In the genomic region with DNA sequence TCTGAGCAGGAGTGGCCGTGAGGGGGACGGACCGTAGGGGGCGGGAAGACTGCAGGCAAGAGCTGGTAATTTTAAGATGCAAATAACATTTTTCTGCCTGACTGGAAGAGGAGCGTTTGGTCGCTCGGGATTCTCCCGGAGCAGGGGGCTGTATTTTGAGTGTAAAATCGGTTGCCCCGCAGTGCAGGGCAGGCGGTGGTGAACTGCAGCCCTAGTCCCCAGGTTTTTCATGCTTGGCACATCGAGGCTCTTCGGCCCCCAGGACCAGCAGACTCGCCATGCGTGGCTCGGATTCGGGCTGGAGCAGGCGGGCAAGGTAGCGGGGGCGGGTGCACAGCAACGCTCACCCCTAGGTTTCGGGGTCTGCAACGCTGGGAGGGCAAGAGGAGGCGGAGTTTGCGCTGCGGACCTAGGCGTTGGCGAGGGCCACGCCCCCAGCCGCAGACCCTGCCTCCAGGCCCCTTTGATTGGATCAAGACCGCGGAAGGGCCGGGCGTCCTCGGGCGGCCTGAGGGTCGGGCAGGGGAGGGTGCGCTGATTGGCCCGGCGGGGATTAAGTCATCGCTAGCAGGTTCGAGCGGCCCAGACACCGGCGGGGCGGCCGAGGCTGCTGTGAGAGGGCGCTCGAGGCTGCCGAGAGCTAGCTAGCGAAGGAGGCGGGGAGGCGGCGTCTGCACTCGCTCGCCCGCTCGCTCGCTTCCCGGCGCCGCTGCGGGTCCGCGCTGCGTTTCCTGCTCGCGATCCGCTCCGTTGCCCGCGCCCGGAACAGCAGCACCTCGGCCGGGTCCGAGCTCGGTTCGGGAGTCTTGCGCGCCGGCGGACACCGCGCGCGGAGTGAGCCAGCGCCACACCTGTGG, we compare ENCODE assay signal across 8 cellular contexts. TPM values are rescaled to one million over a fixed set of nuclear protein-coding genes. Genes with fewer than 3 reads are reported as not detected.
A peak's percentile ranks its signal among the peaks of the same experiment; 100 is the strongest.
DNase-seq lines count a peak whose midpoint lies in the region; TF ChIP-seq lines count a peak whose summit lies in the region.

A gene with protein sequence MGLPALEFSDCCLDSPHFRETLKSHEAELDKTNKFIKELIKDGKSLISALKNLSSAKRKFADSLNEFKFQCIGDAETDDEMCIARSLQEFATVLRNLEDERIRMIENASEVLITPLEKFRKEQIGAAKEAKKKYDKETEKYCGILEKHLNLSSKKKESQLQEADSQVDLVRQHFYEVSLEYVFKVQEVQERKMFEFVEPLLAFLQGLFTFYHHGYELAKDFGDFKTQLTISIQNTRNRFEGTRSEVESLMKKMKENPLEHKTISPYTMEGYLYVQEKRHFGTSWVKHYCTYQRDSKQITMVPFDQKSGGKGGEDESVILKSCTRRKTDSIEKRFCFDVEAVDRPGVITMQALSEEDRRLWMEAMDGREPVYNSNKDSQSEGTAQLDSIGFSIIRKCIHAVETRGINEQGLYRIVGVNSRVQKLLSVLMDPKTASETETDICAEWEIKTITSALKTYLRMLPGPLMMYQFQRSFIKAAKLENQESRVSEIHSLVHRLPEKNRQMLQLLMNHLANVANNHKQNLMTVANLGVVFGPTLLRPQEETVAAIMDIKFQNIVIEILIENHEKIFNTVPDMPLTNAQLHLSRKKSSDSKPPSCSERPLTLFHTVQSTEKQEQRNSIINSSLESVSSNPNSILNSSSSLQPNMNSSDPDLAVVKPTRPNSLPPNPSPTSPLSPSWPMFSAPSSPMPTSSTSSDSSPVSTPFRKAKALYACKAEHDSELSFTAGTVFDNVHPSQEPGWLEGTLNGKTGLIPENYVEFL (plus strand): TSS at position 585 of the 857 bp plus-strand sequence. CDS start 385 bp downstream, outside the sequence.

- H3K27ac Mint-ChIP-seq in neural progenitor cell: peak within 1 kb of the TSS; percentile 47

- H3K36me3 Mint-ChIP-seq in neural progenitor cell: no peaks in the 10 kb centered on the region

- TF ChIP-seq CTCF in MM.1S (IDR thresholded peaks at IDR 0.05; ENCODE audit: low read length) (peak; percentile 21; the same call in 1 of the 2 replicates), foreskin fibroblast (IDR thresholded peaks at IDR 0.05; ENCODE audit: low read depth, low read length) (peak; percentile 37), neural progenitor cell (IDR thresholded peaks at IDR 0.05) (peak; percentile 14)

- peaks cover 7% of the 10 kb centered on the region for H3K27me3 Mint-ChIP-seq in neural progenitor cell (ENCODE audit: insufficient read depth, low read depth)

- H3K36me3 ChIP-seq in MM.1S (replicated peaks; ENCODE audit: insufficient read depth, low read length): no peaks in the 10 kb centered on the region
- H3K36me3 ChIP-seq in neural progenitor cell: no peaks in the 10 kb centered on the region

- no peaks in the 10 kb centered on the region for H4K20me1 ChIP-seq in MM.1S (ENCODE audit: insufficient read depth, low read length)
- peaks cover 5% of the 10 kb centered on the region for H4K20me1 ChIP-seq in neural progenitor cell (ENCODE audit: low read depth)

- H3K4me3 ChIP-seq in MM.1S (ENCODE audit: low read length) (peak within 1 kb of the TSS; percentile 98), foreskin fibroblast (ENCODE audit: low read depth in 1 of 2, low read length in 2 of 2) (peak within 1 kb of the TSS; percentile 59 to 88), neural progenitor cell (peak within 1 kb of the TSS; percentile 73)

- H3K9me3 Mint-ChIP-seq in neural progenitor cell: no peaks in the 10 kb centered on the region

- H2AFZ ChIP-seq in MM.1S (ENCODE audit: low read length) (peak within 1 kb of the TSS; percentile 98), neural progenitor cell (replicated peaks) (peak within 1 kb of the TSS; percentile 96)

- peak; percentile 99 for DNase-seq in GM03348 (ENCODE audit: low spot score)
- peak; percentile 97 for DNase-seq in HCEC 1CT
- DNase-seq in MM.1S: peak; percentile 97
- peak; percentile 87 for DNase-seq in SIG-M5 (lab: John Stamatoyannopoulos, UW)
- DNase-seq in activated gamma-delta T cell treated with anti-CD3 and anti-CD28 coated beads, Interleukin-2, amount 50 U/mL, for 16 hours (ENCODE audit: low read depth): peak; percentile 90
- peak; percentile 95 to 99 for DNase-seq in foreskin fibroblast
- peak; percentile 99 for DNase-seq in neural progenitor cell (ENCODE audit: low spot score)
- DNase-seq in stromal cell of bone marrow (ENCODE audit: low read depth): peak; percentile 93

- H3K79me2 ChIP-seq in MM.1S (ENCODE audit: low read length) (peaks cover 17% of the 10 kb centered on the region; the same call in 1 of the 2 replicates), neural progenitor cell (ENCODE audit: low read depth) (no peaks in the 10 kb centered on the region)

- H3K27ac ChIP-seq in MM.1S (ENCODE audit: low read length) (peak within 1 kb of the TSS; percentile 16; the same call in 1 of the 2 replicates), neural progenitor cell (no peak within 1 kb of the TSS)

- H3K9ac ChIP-seq in MM.1S (ENCODE audit: low read length) (peak within 1 kb of the TSS; percentile 51; the same call in 1 of the 2 replicates), neural progenitor cell (no peak within 1 kb of the TSS)

- H3K27me3 ChIP-seq in MM.1S (replicated peaks; ENCODE audit: insufficient read depth, low read length) (no peaks in the 10 kb centered on the region), neural progenitor cell (peaks cover 37% of the 10 kb centered on the region)

- H3K9me3 ChIP-seq in MM.1S (replicated peaks; ENCODE audit: insufficient read depth, low read length) (no peaks in the 10 kb centered on the region), neural progenitor cell (ENCODE audit: low read depth) (no peaks in the 10 kb centered on the region)

- peak within 1 kb of the TSS; percentile 92 for H3K4me2 ChIP-seq in MM.1S (ENCODE audit: low read depth, low read length)
- H3K4me2 ChIP-seq in neural progenitor cell: peak within 1 kb of the TSS; percentile 88

- H3K4me1 ChIP-seq in MM.1S (ENCODE audit: low read length): peaks cover 25% of the 10 kb centered on the region
- peaks cover 10% of the 10 kb centered on the region for H3K4me1 ChIP-seq in neural progenitor cell

- 0 out of 2 replicates have a peak, but pooled peaks cover 6% of the 10 kb centered on the region for H3F3A ChIP-seq in MM.1S (ENCODE audit: insufficient read depth, low read length)
- H3F3A ChIP-seq in neural progenitor cell (ENCODE audit: low read depth): peaks cover 18% of the 10 kb centered on the region

- H3K9me2 ChIP-seq in MM.1S (replicated peaks; ENCODE audit: insufficient read depth, low read length): no peaks in the 10 kb centered on the region

- H3K4me3 Mint-ChIP-seq in neural progenitor cell: peak within 1 kb of the TSS; percentile 98

- peaks cover 20% of the 10 kb centered on the region for H3K4me1 Mint-ChIP-seq in neural progenitor cell

RNA-seq across cellular contexts. Expression of the gene that starts here (rescaled TPM):
- 7.0 and 14.5 TPM in 2 replicates for total RNA-seq in neural progenitor cell (ENCODE audit: low replicate concordance)
